Comparison of ENCODE assay signal across 8 cellular contexts in genomic region chr11:76783901-76784813, GRCh38. TPM values are rescaled to one million over a fixed set of nuclear protein-coding genes. Genes with fewer than 3 reads are reported as not detected.
DNase-seq lines count a peak whose midpoint lies in the region; ATAC-seq and TF ChIP-seq lines count a peak whose summit lies in the region.

No MANE protein-coding gene starts in this region.

- H3K27me3 Mint-ChIP-seq in activated naive CD4-positive, alpha-beta T cell treated with anti-CD3 and anti-CD28 coated beads, Interleukin-2, amount 10 ng/mL, durations not matched to agents 7 days and 5 days = peaks cover 96% of the 10 kb centered on the region
- H3K27me3 Mint-ChIP-seq in T-cell = peaks cover 30 to 47% of the 10 kb centered on the region in 2 donors

- POLR2A ChIA-PET in T-cell (lab: Charles Lee) = no interaction called here

- ATAC-seq in T-cell (replicated peaks in 1 of 4) = no peak
- ATAC-seq in omental fat pad (ENCODE audit: low FRiP score) = peak; percentile 66
- ATAC-seq in GM21423 (IDR thresholded peaks at IDR 0.05; ENCODE audit: unreplicated experiment) = no peak

- peak overlapping the region; percentile 63 for H3K4me3 Mint-ChIP-seq in activated naive CD4-positive, alpha-beta T cell treated with anti-CD3 and anti-CD28 coated beads, Interleukin-2, amount 10 ng/mL, durations not matched to agents 7 days and 5 days
- peak overlapping the region; percentile 13 to 40 (median 17) for H3K4me3 Mint-ChIP-seq in T-cell

- H3K9me3 Mint-ChIP-seq in activated naive CD4-positive, alpha-beta T cell treated with anti-CD3 and anti-CD28 coated beads, Interleukin-2, amount 10 ng/mL, durations not matched to agents 7 days and 5 days = no peaks in the 10 kb centered on the region
- no peaks in the 10 kb centered on the region for H3K9me3 Mint-ChIP-seq in T-cell

- TF ChIP-seq CTCF in omental fat pad (IDR thresholded peaks at IDR 0.05) = no peak

- DNase-seq in activated naive CD4-positive, alpha-beta T cell treated with anti-CD3 and anti-CD28 coated beads, Interleukin-2, amount 10 ng/mL, durations not matched to agents 7 days and 5 days = no peak
- no peak for DNase-seq in activated naive CD4-positive, alpha-beta T cell treated with anti-CD3 and anti-CD28 coated beads, Interleukin-2, amount 50 U/mL, for 16 hours
- DNase-seq in T-cell (no peak), fibroblast of peridontal ligament (ENCODE audit: extremely low read depth) (peak; percentile 57), omental fat pad (ENCODE audit: low spot score) (no peak), NK-92 (lab: John Stamatoyannopoulos, UW; ENCODE audit: unreplicated experiment) (no peak)
- DNase-seq in stimulated activated CD4-positive, alpha-beta T cell treated with anti-CD3 and anti-CD28 coated beads, Interleukin-2, amount 100 ng/mL, for 48 hours = no peak

- H3K27ac Mint-ChIP-seq in activated naive CD4-positive, alpha-beta T cell treated with anti-CD3 and anti-CD28 coated beads, Interleukin-2, amount 10 ng/mL, durations not matched to agents 7 days and 5 days = no peak overlapping the region
- no peak overlapping the region for H3K27ac Mint-ChIP-seq in T-cell

- no peaks in the 10 kb centered on the region for H3K36me3 Mint-ChIP-seq in activated naive CD4-positive, alpha-beta T cell treated with anti-CD3 and anti-CD28 coated beads, Interleukin-2, amount 10 ng/mL, durations not matched to agents 7 days and 5 days
- H3K36me3 Mint-ChIP-seq in T-cell = no peaks in the 10 kb centered on the region

- peaks cover 27% of the 10 kb centered on the region for H3K4me1 Mint-ChIP-seq in activated naive CD4-positive, alpha-beta T cell treated with anti-CD3 and anti-CD28 coated beads, Interleukin-2, amount 10 ng/mL, durations not matched to agents 7 days and 5 days
- peaks cover 7 to 12% (median 8%) of the 10 kb centered on the region in 3 donors for H3K4me1 Mint-ChIP-seq in T-cell

- CTCF ChIA-PET in activated naive CD4-positive, alpha-beta T cell treated with anti-CD3 and anti-CD28 coated beads, Interleukin-2, amount 10 ng/mL, durations not matched to agents 7 days and 5 days (lab: Charles Lee) = interaction anchor here (1.3 kb wide), 1 partner anchor 50 kb away, joined by 3 read pairs; no protein-coding TSS in a partner anchor
- CTCF ChIA-PET in T-cell (lab: Charles Lee) = no interaction called here

RNA-seq across cellular contexts. Expression of gene TSKU, which starts 1.0 kb away (rescaled TPM):
- total RNA-seq in T-cell (under 1 TPM in 3 of 5 donors, not detected in 2; 0.23 to 0.47 (median 0.32) TPM), omental fat pad (100 to 1,000 TPM; 153 to 281 (median 161) TPM)

Comparison
In these comparisons a context has a peak if more than half of its experiments do, and no peak if none do; other contexts are left out.
1. RNA of gene TSKU, which starts 1.0 kb away (total RNA-seq): 153 to 281 TPM in omental fat pad; 0.23 to 0.47 TPM in T-cell; every median in the first group is over 100 times any median in the second.